ENCODE assay signal across 9 cellular contexts in genomic region chr4:929970-930625, GRCh38. TPM values are rescaled to one million over a fixed set of nuclear protein-coding genes. Genes with fewer than 3 reads are reported as not detected.
A peak's percentile ranks its signal among the peaks of the same experiment; 100 is the strongest.
DNase-seq lines count a peak whose midpoint lies in the region; ATAC-seq and TF ChIP-seq lines count a peak whose summit lies in the region.
"Had no signal": no experiment of that assay in that cellular context is flagged by ENCODE, and none has a peak within 500 bp of the region (broad histone marks: within the 10 kb centered on the region; RNA-seq: fewer than 3 reads in every experiment).

No MANE protein-coding gene starts in this region.

- peaks cover 7% of the 10 kb centered on the region for H3K79me1 ChIP-seq in trophoblast cell (ENCODE audit: low read length)

- H2BK120ac ChIP-seq in trophoblast cell (ENCODE audit: insufficient read depth, low read length, poor library complexity), result no peak overlapping the region

- peak overlapping the region; percentile 71 for H3K4ac ChIP-seq in trophoblast cell (ENCODE audit: low read depth, low read length)

- DNase-seq in GM12864 (ENCODE audit: low read depth) (no peak), NCI-H2029 treated with DMSO at 0.1 percent for 48 hours (lab: John Stamatoyannopoulos, UW) (peak; percentile 5), trophoblast cell (no peak), Right ventricle myocardium inferior (ENCODE audit: missing footprints) (no peak)
- DNase-seq: effector CD4-positive, alpha-beta T cell had no signal

- peaks cover 6% of the 10 kb centered on the region for H3K4me1 ChIP-seq in endocrine pancreas (ENCODE audit: control insufficient read depth, insufficient read depth, low read length)
- peaks cover 7 to 8% of the 10 kb centered on the region in 2 experiments for H3K4me1 ChIP-seq in trophoblast cell (ENCODE audit: control insufficient read depth in 1 of 2, insufficient read depth in 2 of 2, low read length in 2 of 2)

- H2AFZ ChIP-seq in trophoblast cell (ENCODE audit: insufficient read depth, low read length, poor library complexity), result no peak overlapping the region

- no peak for TF ChIP-seq CTCF in GM12864 (IDR thresholded peaks at IDR 0.05; ENCODE audit: low read depth, low read length, missing control alignments)

- intact Hi-C loops in Right ventricle myocardium inferior (cut with DNase I), result loop anchor here (10.0 kb wide), 1 partner anchor 55 kb away; the partner anchor contains the start of gene IDUA

- peaks cover 24% of the 10 kb centered on the region for H3K79me2 ChIP-seq in trophoblast cell (ENCODE audit: control insufficient read depth, insufficient read depth, low read length, poor library complexity)

- no peak overlapping the region for H2AK5ac ChIP-seq in trophoblast cell (ENCODE audit: low read length)

- peak overlapping the region; percentile 9; the same call in 1 of the 2 replicates for H3K4me3 ChIP-seq in GM12864 (ENCODE audit: low read depth, low read length)
- peak overlapping the region; percentile 52 for H3K4me3 ChIP-seq in endocrine pancreas (ENCODE audit: control insufficient read depth, insufficient read depth, low read length)
- no peak overlapping the region for H3K4me3 ChIP-seq in trophoblast cell (ENCODE audit: low read depth, low read length)

- no CpG with 5 or more reads among the region's 4 CpGs for WGBS in trophoblast cell (ENCODE audit: extremely low coverage, insufficient coverage, insufficient read length)

- H3K18ac ChIP-seq in trophoblast cell (ENCODE audit: low read length), result no peak overlapping the region

- no peak overlapping the region for H3K4me2 ChIP-seq in trophoblast cell (ENCODE audit: low read length)

- H3K27ac ChIP-seq in trophoblast cell (ENCODE audit: low read depth, low read length), result no peak overlapping the region

- peak overlapping the region; percentile 27 for H3K9ac ChIP-seq in endocrine pancreas (ENCODE audit: control insufficient read depth, insufficient read depth, low read length)
- no peak overlapping the region for H3K9ac ChIP-seq in trophoblast cell (ENCODE audit: low read length)

- no peaks in the 10 kb centered on the region for H3K27me3 ChIP-seq in endocrine pancreas (ENCODE audit: control insufficient read depth, insufficient read depth, low read length)
- H3K27me3 ChIP-seq in trophoblast cell (ENCODE audit: insufficient read depth, low read length), result no peaks in the 10 kb centered on the region

- H3K36me3 ChIP-seq in endocrine pancreas (ENCODE audit: control insufficient read depth, insufficient read depth, low read length) (no peaks in the 10 kb centered on the region), trophoblast cell (ENCODE audit: control insufficient read depth in 1 of 2, insufficient read depth in 2 of 2, low read length in 2 of 2) (peaks cover 0 to 5% of the 10 kb centered on the region in 2 experiments)

- no peak overlapping the region for H2BK12ac ChIP-seq in trophoblast cell (ENCODE audit: low read length)

- no peak overlapping the region for H2BK5ac ChIP-seq in trophoblast cell (ENCODE audit: low read depth, low read length, poor library complexity)

- H3K23ac ChIP-seq in trophoblast cell (ENCODE audit: low read length), result no peak overlapping the region

- no peak overlapping the region for H3K14ac ChIP-seq in trophoblast cell (ENCODE audit: low read length)

- ATAC-seq in GM19351 (IDR thresholded peaks at IDR 0.05; ENCODE audit: unreplicated experiment), result no peak
- ATAC-seq in GM19328 (IDR thresholded peaks at IDR 0.05; ENCODE audit: unreplicated experiment), result no peak
- no peak for ATAC-seq in Right ventricle myocardium inferior
- ATAC-seq in HG03175 (IDR thresholded peaks at IDR 0.05; ENCODE audit: unreplicated experiment), result no peak

- H3K9me3 ChIP-seq in endocrine pancreas (ENCODE audit: control insufficient read depth, low read length), result no peaks in the 10 kb centered on the region
- H3K9me3 ChIP-seq in trophoblast cell (ENCODE audit: insufficient read depth, low read depth, low read length), result peaks cover 2% of the 10 kb centered on the region

- no peak overlapping the region for H4K12ac ChIP-seq in trophoblast cell (ENCODE audit: low read depth, low read length)

- no peak overlapping the region for H4K91ac ChIP-seq in trophoblast cell (ENCODE audit: low read depth, low read length)

- no peak overlapping the region for H4K8ac ChIP-seq in trophoblast cell (ENCODE audit: low read depth, low read length)

RNA-seq across cellular contexts. Expression of gene GAK, which starts 2.0 kb away (rescaled TPM):
- 76.4 and 76.8 TPM in 2 replicates for polyA plus RNA-seq in trophoblast cell (2013)
- 29.3 TPM for total RNA-seq in Right ventricle myocardium inferior

RNA-seq across cellular contexts. Expression of gene TMEM175, which starts 2.2 kb away (rescaled TPM):
- polyA plus RNA-seq in trophoblast cell (2013), result 13.5 and 15.8 TPM in 2 replicates
- total RNA-seq in Right ventricle myocardium inferior, result 17.4 TPM

RNA-seq across cellular contexts. Expression of gene DGKQ, which starts 43.3 kb away (rescaled TPM):
- polyA plus RNA-seq in trophoblast cell (2013), result 4.2 TPM in 2 replicates
- total RNA-seq in Right ventricle myocardium inferior, result 3.8 TPM

RNA-seq across cellular contexts. Expression of gene IDUA, which starts 56.7 kb away (rescaled TPM):
- polyA plus RNA-seq in trophoblast cell (2013), result 2.0 and 2.2 TPM in 2 replicates
- 8.6 TPM for total RNA-seq in Right ventricle myocardium inferior
